1 cellular context compared by ENCODE assay signal in the genomic region with DNA sequence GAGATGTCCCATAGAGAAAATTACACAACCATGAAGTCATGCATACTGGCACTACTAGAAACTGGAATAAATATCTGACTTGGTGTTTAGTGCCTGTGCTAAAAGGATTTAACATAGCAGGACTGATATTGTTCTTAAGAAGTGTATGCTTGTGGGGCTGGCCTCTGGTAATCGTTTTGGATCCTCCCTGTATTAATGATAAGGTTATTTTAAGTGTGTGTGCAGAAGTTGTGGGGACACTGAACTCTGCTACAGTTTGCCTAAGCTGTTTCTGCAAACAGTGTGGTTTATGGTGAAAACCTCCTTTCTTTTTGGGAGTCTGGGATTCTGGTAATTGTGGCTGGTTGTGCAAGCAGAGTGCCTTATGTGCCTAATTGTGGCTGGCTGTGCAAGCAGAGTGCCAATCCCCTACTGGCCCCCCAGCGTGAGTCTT.
TF ChIP-seq lines count a peak whose summit lies in the region.

No MANE protein-coding gene starts in this region.

TF ChIP-seq in liver, 16 proteins besides CTCF, POLR2A, EP300 and RAD21 (continued from another document):
- TF ChIP-seq, protein P1, sequence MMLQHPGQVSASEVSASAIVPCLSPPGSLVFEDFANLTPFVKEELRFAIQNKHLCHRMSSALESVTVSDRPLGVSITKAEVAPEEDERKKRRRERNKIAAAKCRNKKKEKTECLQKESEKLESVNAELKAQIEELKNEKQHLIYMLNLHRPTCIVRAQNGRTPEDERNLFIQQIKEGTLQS (IDR thresholded peaks at IDR 0.05), result no peak
- TF ChIP-seq, protein P2, sequence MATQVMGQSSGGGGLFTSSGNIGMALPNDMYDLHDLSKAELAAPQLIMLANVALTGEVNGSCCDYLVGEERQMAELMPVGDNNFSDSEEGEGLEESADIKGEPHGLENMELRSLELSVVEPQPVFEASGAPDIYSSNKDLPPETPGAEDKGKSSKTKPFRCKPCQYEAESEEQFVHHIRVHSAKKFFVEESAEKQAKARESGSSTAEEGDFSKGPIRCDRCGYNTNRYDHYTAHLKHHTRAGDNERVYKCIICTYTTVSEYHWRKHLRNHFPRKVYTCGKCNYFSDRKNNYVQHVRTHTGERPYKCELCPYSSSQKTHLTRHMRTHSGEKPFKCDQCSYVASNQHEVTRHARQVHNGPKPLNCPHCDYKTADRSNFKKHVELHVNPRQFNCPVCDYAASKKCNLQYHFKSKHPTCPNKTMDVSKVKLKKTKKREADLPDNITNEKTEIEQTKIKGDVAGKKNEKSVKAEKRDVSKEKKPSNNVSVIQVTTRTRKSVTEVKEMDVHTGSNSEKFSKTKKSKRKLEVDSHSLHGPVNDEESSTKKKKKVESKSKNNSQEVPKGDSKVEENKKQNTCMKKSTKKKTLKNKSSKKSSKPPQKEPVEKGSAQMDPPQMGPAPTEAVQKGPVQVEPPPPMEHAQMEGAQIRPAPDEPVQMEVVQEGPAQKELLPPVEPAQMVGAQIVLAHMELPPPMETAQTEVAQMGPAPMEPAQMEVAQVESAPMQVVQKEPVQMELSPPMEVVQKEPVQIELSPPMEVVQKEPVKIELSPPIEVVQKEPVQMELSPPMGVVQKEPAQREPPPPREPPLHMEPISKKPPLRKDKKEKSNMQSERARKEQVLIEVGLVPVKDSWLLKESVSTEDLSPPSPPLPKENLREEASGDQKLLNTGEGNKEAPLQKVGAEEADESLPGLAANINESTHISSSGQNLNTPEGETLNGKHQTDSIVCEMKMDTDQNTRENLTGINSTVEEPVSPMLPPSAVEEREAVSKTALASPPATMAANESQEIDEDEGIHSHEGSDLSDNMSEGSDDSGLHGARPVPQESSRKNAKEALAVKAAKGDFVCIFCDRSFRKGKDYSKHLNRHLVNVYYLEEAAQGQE (IDR thresholded peaks at IDR 0.05), result no peak
- TF ChIP-seq FOXA2 (IDR thresholded peaks at IDR 0.05) (no peak), HNF4G (IDR thresholded peaks at IDR 0.05) (no peak), GABPA (IDR thresholded peaks at IDR 0.05 in 1 of 2, conservative IDR thresholded peaks at IDR 0.05 in 1 of 2) (no peak), FOXA1 (IDR thresholded peaks at IDR 0.05) (no peak), YY1 (IDR thresholded peaks at IDR 0.05) (no peak), TAF1 (conservative IDR thresholded peaks at IDR 0.05) (no peak), NR2F2 (IDR thresholded peaks at IDR 0.05) (no peak), SP1 (IDR thresholded peaks at IDR 0.05) (peak; percentile 52), HNF4A (conservative IDR thresholded peaks at IDR 0.05) (peak; percentile 40 to 52)
- TF ChIP-seq, protein P3, sequence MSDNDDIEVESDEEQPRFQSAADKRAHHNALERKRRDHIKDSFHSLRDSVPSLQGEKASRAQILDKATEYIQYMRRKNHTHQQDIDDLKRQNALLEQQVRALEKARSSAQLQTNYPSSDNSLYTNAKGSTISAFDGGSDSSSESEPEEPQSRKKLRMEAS (IDR thresholded peaks at IDR 0.05), result no peak
TF ChIP-seq in liver: peak in this region for 3.
